8 cellular contexts compared by ENCODE assay signal in genomic region chr16:62225675-62226074, GRCh38.
DNase-seq lines count a peak whose midpoint lies in the region; ATAC-seq and TF ChIP-seq lines count a peak whose summit lies in the region.

No MANE protein-coding gene starts in this region.

- H3K4me3 ChIP-seq in BJ (ENCODE audit: low read depth, low read length) = no peak overlapping the region
- no peak overlapping the region for H3K4me3 ChIP-seq in OCI-LY1 (ENCODE audit: low read depth, low read length, poor library complexity, severe bottlenecking)
- no peak overlapping the region for H3K4me3 ChIP-seq in cardiac fibroblast (replicated peaks in 1 of 2; ENCODE audit: low read depth in 2 of 2, low read length in 2 of 2)
- no peak overlapping the region for H3K4me3 ChIP-seq in CD8-positive, alpha-beta memory T cell (ENCODE audit: low read length)

- H3K27me3 Mint-ChIP-seq in CD8-positive, alpha-beta memory T cell = no peaks in the 10 kb centered on the region

- H3K9me3 Mint-ChIP-seq in CD8-positive, alpha-beta memory T cell = peaks cover 3 to 43% (median 17%) of the 10 kb centered on the region in 5 donors

- TF ChIP-seq CTCF in BJ (IDR thresholded peaks at IDR 0.05; ENCODE audit: insufficient read depth, low read depth, low read length) = 0 out of 2 replicates have a peak, but pooled peaks have one; percentile 2
- peak; percentile 75 for TF ChIP-seq CTCF in OCI-LY1 (IDR thresholded peaks at IDR 0.05; ENCODE audit: low read length)
- peak; percentile 16 for TF ChIP-seq CTCF in cardiac fibroblast (IDR thresholded peaks at IDR 0.05; ENCODE audit: low read depth, low read length)

- peak overlapping the region; percentile 47 for H3K4me2 ChIP-seq in OCI-LY1 (ENCODE audit: low read length)

- H3K27ac Mint-ChIP-seq in CD8-positive, alpha-beta memory T cell = no peak overlapping the region

- peaks cover 6% of the 10 kb centered on the region for H3K4me1 ChIP-seq in OCI-LY1 (ENCODE audit: insufficient read depth, low read length, severe bottlenecking)
- no peaks in the 10 kb centered on the region for H3K4me1 ChIP-seq in CD8-positive, alpha-beta memory T cell (ENCODE audit: insufficient read depth, low read length)

- H2AFZ ChIP-seq in OCI-LY1 (ENCODE audit: low read length) = peak overlapping the region; percentile 98

- H3K27me3 ChIP-seq in BJ (ENCODE audit: control insufficient read depth, insufficient read depth, low read length) (no peaks in the 10 kb centered on the region), OCI-LY1 (ENCODE audit: insufficient read depth, low read length) (no peaks in the 10 kb centered on the region)
- H3K27me3 ChIP-seq in CD8-positive, alpha-beta memory T cell (ENCODE audit: insufficient read depth, low read length, poor library complexity, severe bottlenecking) = no peaks in the 10 kb centered on the region

- no peaks in the 10 kb centered on the region for H3K9me2 ChIP-seq in OCI-LY1 (ENCODE audit: low read depth, low read length)

- H3K9me3 ChIP-seq in OCI-LY1 (ENCODE audit: low read length) = no peaks in the 10 kb centered on the region
- no peaks in the 10 kb centered on the region for H3K9me3 ChIP-seq in CD8-positive, alpha-beta memory T cell (ENCODE audit: low read length)

- ATAC-seq in GM19395 (IDR thresholded peaks at IDR 0.05; ENCODE audit: unreplicated experiment) (peak; percentile 79), HG03575 (IDR thresholded peaks at IDR 0.05; ENCODE audit: extremely low read depth, insufficient number of reproducible peaks, low FRiP score, unreplicated experiment) (peak; percentile 80)

- no peak overlapping the region for H3K9ac ChIP-seq in OCI-LY1 (ENCODE audit: low read length)

- DNase-seq in BJ (ENCODE audit: low read depth) = no peak
- peak; percentile 3 to 42 for DNase-seq in cardiac fibroblast (ENCODE audit: low read depth in 2 of 2)
- DNase-seq in medulla oblongata (ENCODE audit: extremely low spot score) = peak; percentile 88
- no peak for DNase-seq in CD8-positive, alpha-beta memory T cell
- no peak for DNase-seq in GM19238 (ENCODE audit: insufficient read length, low spot score)

- CTCF ChIA-PET in BJ (lab: Yijun Ruan, JAX) = no interaction called here
- CTCF ChIA-PET in CD8-positive, alpha-beta memory T cell (lab: Charles Lee) = no interaction called here

- no peaks in the 10 kb centered on the region for H3K4me1 Mint-ChIP-seq in CD8-positive, alpha-beta memory T cell

- no peaks in the 10 kb centered on the region for H3F3A ChIP-seq in OCI-LY1 (ENCODE audit: insufficient read depth, low read length)

- no peaks in the 10 kb centered on the region for H3K79me2 ChIP-seq in OCI-LY1 (ENCODE audit: insufficient read depth, low read length)

- no peaks in the 10 kb centered on the region for H3K36me3 Mint-ChIP-seq in CD8-positive, alpha-beta memory T cell

- POLR2A ChIA-PET in BJ (lab: Charles Lee) = no interaction called here
- POLR2A ChIA-PET in CD8-positive, alpha-beta memory T cell (lab: Charles Lee) = no interaction called here

- H3K4me3 Mint-ChIP-seq in CD8-positive, alpha-beta memory T cell = no peak overlapping the region

- H4K20me1 ChIP-seq in OCI-LY1 (ENCODE audit: insufficient read depth, low read length) = no peaks in the 10 kb centered on the region

- H3K36me3 ChIP-seq in BJ (ENCODE audit: control insufficient read depth, insufficient read depth, low read length) = no peaks in the 10 kb centered on the region
- no peaks in the 10 kb centered on the region for H3K36me3 ChIP-seq in OCI-LY1 (ENCODE audit: insufficient read depth, low read length)
- H3K36me3 ChIP-seq in CD8-positive, alpha-beta memory T cell (ENCODE audit: insufficient read depth, low read length) = no peaks in the 10 kb centered on the region

- H3K27ac ChIP-seq in OCI-LY1 (ENCODE audit: low read depth, low read length, poor library complexity, severe bottlenecking) = no peak overlapping the region
- H3K27ac ChIP-seq in CD8-positive, alpha-beta memory T cell (ENCODE audit: low read depth, low read length) = no peak overlapping the region

Comparison
In these comparisons a context has a peak if more than half of its experiments do, and no peak if none do; other contexts are left out.
1. DNase-seq: peak in cardiac fibroblast (2 of 2) and medulla oblongata (single experiment); none in BJ (single experiment), CD8-positive, alpha-beta memory T cell (0 of 5) and GM19238 (single experiment).
2. CTCF ChIP-seq: peak in every context shown above with its lines; median percentile 75 in OCI-LY1; 16 in cardiac fibroblast; 2 in BJ.